29 cellular contexts compared by ENCODE assay signal in the genomic region with DNA sequence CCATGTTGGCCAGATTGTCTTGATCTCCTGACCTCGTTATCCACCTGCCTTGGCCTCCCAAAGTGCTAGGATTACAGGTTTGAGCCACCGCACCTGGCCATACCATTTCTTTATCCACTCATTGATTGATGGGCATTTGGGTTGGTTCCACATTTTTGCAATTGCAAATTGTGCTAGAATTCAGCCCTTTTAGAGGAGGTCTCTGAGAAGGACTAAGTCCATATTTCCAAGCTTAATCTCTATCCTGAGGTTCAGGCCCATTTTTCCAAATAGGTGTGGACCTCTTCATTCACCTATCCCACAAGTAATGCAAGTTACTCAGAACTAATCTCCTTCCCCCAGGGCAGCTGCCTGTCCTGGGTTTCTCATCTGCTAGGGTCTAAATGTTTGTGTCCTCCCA.
"Had no signal": no experiment of that assay in that cellular context is flagged by ENCODE, and none has a peak within 500 bp of the region (broad histone marks: within the 10 kb centered on the region; RNA-seq: fewer than 3 reads in every experiment).

No MANE protein-coding gene starts in this region.

- H3K36me3 Mint-ChIP-seq: stimulated activated effector memory CD8-positive, alpha-beta T cell treated with anti-CD3 and anti-CD28 coated beads, Interleukin-12 subunit alpha, Interleukin-12 subunit beta, amount 100 ng/mL, for 72 hours; stimulated activated memory B cell treated with anti-CD40 and anti-IgM and Interleukin-4, amounts not matched to agents 10 μg/mL and 1 μg/mL and 100 μg/mL, for 72 hours; type B pancreatic cell had no signal

- H3K36me3 ChIP-seq: stomach, suprapubic skin, thoracic aorta, thyroid gland, tibial artery, tibial nerve, transverse colon, upper lobe of left lung, upper lobe of right lung, uterus, vagina had no signal

- H3K9me3 Mint-ChIP-seq: stimulated activated effector memory CD8-positive, alpha-beta T cell treated with anti-CD3 and anti-CD28 coated beads, Interleukin-12 subunit alpha, Interleukin-12 subunit beta, amount 100 ng/mL, for 72 hours had no signal

- H3K27me3 ChIP-seq: stomach, suprapubic skin, testis, thyroid gland, tibial artery, tibial nerve, transverse colon, upper lobe of left lung, upper lobe of right lung, uterus, vagina had no signal

- H3K9me3 ChIP-seq: suprapubic skin, testis, thoracic aorta, thyroid gland, tibial artery, tibial nerve, upper lobe of right lung, uterus, vagina had no signal

- H3K4me3 ChIP-seq: stomach, suprapubic skin, testis, thoracic aorta, thyroid gland, tibial artery, tibial nerve, transverse colon, upper lobe of left lung, upper lobe of right lung, uterus, vagina had no signal

- H3K27me3 Mint-ChIP-seq: stimulated activated naive CD8-positive, alpha-beta T cell treated with anti-CD3 and anti-CD28 coated beads, Interleukin-15, amount 100 ng/mL, for 72 hours had no signal

- FAIRE-seq: urothelium cell line had no signal

- DNase-seq: stimulated activated CD4-positive, alpha-beta T cell treated with anti-CD3 and anti-CD28 coated beads, Interleukin-2, amount 100 ng/mL, for 48 hours; stimulated activated CD4-positive, alpha-beta T cell treated with anti-CD3 and anti-CD28 coated beads, Interleukin-4, amount 100 ng/mL, for 1 hour; stimulated activated CD4-positive, alpha-beta T cell treated with anti-CD3 and anti-CD28 coated beads, Interleukin-4, amount 100 ng/mL, for 24 hours; stimulated activated CD4-positive, alpha-beta T cell treated with anti-CD3 and anti-CD28 coated beads, Interleukin-4, amount 100 ng/mL, for 4 hours; stimulated activated CD8-positive, alpha-beta memory T cell treated with anti-CD3 and anti-CD28 coated beads, Interleukin-4, amount 100 ng/mL, for 48 hours; stimulated activated naive B cell treated with anti-CD40 and anti-IgM and Interleukin-4, amounts not matched to agents 10 μg/mL and 1 μg/mL and 100 μg/mL, for 72 hours; stimulated activated naive CD4-positive, alpha-beta T cell; stimulated activated naive CD4-positive, alpha-beta T cell treated with Interleukin-2 at 50 U/mL for 16 hours; stimulated activated naive CD8-positive, alpha-beta T cell treated with anti-CD3 and anti-CD28 coated beads, Interleukin-15, amount 100 ng/mL, for 72 hours; stimulated activated naive CD8-positive, alpha-beta T cell treated with anti-CD3 and anti-CD28 coated beads, Interleukin-15, Interleukin-2, amounts not matched to agents 100 U/mL and 50 U/mL, for 24 hours; stomach; substantia nigra; testis; thyroid gland; tibial artery; transverse colon; trophoblast cell; upper lobe of left lung; upper lobe of right lung; uterus had no signal

- H3K4me3 Mint-ChIP-seq: stimulated activated effector memory CD8-positive, alpha-beta T cell treated with anti-CD3 and anti-CD28 coated beads, Interleukin-12 subunit alpha, Interleukin-12 subunit beta, amount 100 ng/mL, for 72 hours; stimulated activated memory B cell treated with anti-CD40 and anti-IgM and Interleukin-4, amounts not matched to agents 10 μg/mL and 1 μg/mL and 100 μg/mL, for 72 hours; stimulated activated naive B cell treated with anti-CD40 and anti-IgM and Interleukin-4, amounts not matched to agents 10 μg/mL and 1 μg/mL and 100 μg/mL, for 72 hours; stimulated activated naive CD8-positive, alpha-beta T cell treated with anti-CD3 and anti-CD28 coated beads, Interleukin-15, amount 100 ng/mL, for 72 hours; stimulated activated naive CD8-positive, alpha-beta T cell treated with anti-CD3 and anti-CD28 coated beads, Interleukin-15, Interleukin-2, amounts not matched to agents 100 ng/mL and 50 ng/mL, for 24 hours; type B pancreatic cell had no signal

- H3K27ac Mint-ChIP-seq: stimulated activated effector memory CD8-positive, alpha-beta T cell treated with anti-CD3 and anti-CD28 coated beads, Interleukin-12 subunit alpha, Interleukin-12 subunit beta, amount 100 ng/mL, for 72 hours; stimulated activated memory B cell treated with anti-CD40 and anti-IgM and Interleukin-4, amounts not matched to agents 10 μg/mL and 1 μg/mL and 100 μg/mL, for 72 hours; stimulated activated naive B cell treated with anti-CD40 and anti-IgM and Interleukin-4, amounts not matched to agents 10 μg/mL and 1 μg/mL and 100 μg/mL, for 72 hours; stimulated activated naive CD8-positive, alpha-beta T cell treated with anti-CD3 and anti-CD28 coated beads, Interleukin-15, amount 100 ng/mL, for 72 hours; stimulated activated naive CD8-positive, alpha-beta T cell treated with anti-CD3 and anti-CD28 coated beads, Interleukin-15, Interleukin-2, amounts not matched to agents 100 ng/mL and 50 ng/mL, for 24 hours; type B pancreatic cell had no signal

- ATAC-seq: stimulated activated effector memory CD8-positive, alpha-beta T cell treated with anti-CD3 and anti-CD28 coated beads, Interleukin-12 subunit alpha, Interleukin-12 subunit beta, amount 100 ng/mL, for 72 hours; stimulated activated memory B cell treated with anti-CD40 and anti-IgM and Interleukin-4, amounts not matched to agents 10 μg/mL and 1 μg/mL and 100 μg/mL, for 72 hours; stimulated activated naive B cell treated with anti-CD40 and anti-IgM and Interleukin-4, amounts not matched to agents 10 μg/mL and 1 μg/mL and 100 μg/mL, for 72 hours; stimulated activated naive CD8-positive, alpha-beta T cell treated with anti-CD3 and anti-CD28 coated beads, Interleukin-15, amount 100 ng/mL, for 72 hours; stimulated activated naive CD8-positive, alpha-beta T cell treated with anti-CD3 and anti-CD28 coated beads, Interleukin-15, Interleukin-2, amounts not matched to agents 100 U/mL and 50 U/mL, for 24 hours; upper lobe of right lung had no signal

- H3K27ac ChIP-seq: stomach, suprapubic skin, testis, thoracic aorta, thyroid gland, tibial artery, tibial nerve, transverse colon, upper lobe of left lung, upper lobe of right lung, uterus, vagina had no signal

- H3K4me1 Mint-ChIP-seq: stimulated activated naive CD8-positive, alpha-beta T cell treated with anti-CD3 and anti-CD28 coated beads, Interleukin-15, amount 100 ng/mL, for 72 hours had no signal

- H3K4me1 ChIP-seq: thyroid gland, upper lobe of left lung, upper lobe of right lung, uterus had no signal
